ENCODE assay signal across 1 cellular context in genomic region chr4:110639207-110640092, GRCh38.
TF ChIP-seq lines count a peak whose summit lies in the region.

No MANE protein-coding gene starts in this region.

TF ChIP-seq in H1, 55 proteins besides CTCF, POLR2A, EP300 and RAD21 (continued from another document):
- TF ChIP-seq ASH2L (IDR thresholded peaks at IDR 0.05; ENCODE audit: low read length) (peak; percentile 83), SUZ12 (IDR thresholded peaks at IDR 0.05; ENCODE audit: low read length) (peak; percentile 97), PHF8 (conservative IDR thresholded peaks at IDR 0.05; ENCODE audit: low read depth, low read length) (no peak), EZH2 (IDR thresholded peaks at IDR 0.05; ENCODE audit: low read depth, low read length, severe bottlenecking) (peak; percentile 71), NANOG (IDR thresholded peaks at IDR 0.05; ENCODE audit: insufficient read depth, low read depth, low read length, poor library complexity, severe bottlenecking) (no peak), CTBP2 (IDR thresholded peaks at IDR 0.05; ENCODE audit: borderline replicate concordance, insufficient read depth, insufficient read length, low read length) (peak; percentile 89), JUND (IDR thresholded peaks at IDR 0.05; ENCODE audit: low read length) (no peak), CBX5 (IDR thresholded peaks at IDR 0.05; ENCODE audit: low read depth, low read length) (no peak)
